In the genomic region with DNA sequence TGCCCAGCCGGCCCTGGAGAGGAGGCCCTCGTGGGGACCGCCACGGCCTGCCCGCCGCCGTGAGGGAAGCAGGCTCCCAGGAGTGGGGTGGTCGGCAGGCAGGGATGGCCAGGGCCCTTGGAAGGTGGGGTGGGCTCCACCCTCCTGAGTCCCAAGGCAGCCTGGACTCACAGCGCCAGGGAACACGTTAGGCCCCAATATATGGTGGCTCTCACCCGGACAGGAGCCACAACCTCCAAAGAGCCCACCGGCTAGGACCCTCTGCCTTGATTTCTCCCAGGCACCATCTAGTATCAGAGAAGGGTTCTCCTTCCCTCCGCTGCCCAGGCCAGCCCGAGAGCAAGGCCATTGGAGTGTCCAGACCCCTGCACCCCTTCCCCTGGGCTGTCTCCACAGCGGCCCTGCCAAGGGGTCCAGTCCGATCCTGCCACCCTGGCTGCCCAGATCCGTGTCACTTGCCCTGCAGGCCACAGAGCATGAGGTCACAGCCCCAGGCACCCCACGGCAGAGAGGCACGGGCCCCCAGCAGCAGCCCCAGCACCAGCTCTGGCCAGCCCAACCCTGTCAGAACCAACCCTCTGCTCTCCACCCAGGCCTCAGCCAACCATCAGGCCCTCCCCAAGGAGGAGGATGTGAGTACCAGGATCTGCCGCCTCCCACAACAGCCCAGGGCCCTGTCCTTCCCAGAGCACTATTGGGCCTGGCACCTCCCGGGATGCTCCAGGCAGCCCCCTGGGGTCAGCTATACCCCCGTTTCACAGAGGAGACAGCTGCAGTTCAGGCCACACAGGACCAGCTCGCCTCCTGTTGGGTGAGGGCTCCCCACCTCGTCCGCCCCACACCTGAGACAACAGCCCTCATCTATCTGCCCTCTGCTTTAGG, we compare ENCODE assay signal across 8 cellular contexts. TPM values are rescaled to one million over a fixed set of nuclear protein-coding genes. Genes with fewer than 3 reads are reported as not detected.
DNase-seq lines count a peak whose midpoint lies in the region; ATAC-seq, FAIRE-seq and TF ChIP-seq lines count a peak whose summit lies in the region.

No MANE protein-coding gene starts in this region.

- no peaks in the 10 kb centered on the region for H3K9me3 ChIP-seq in kidney (ENCODE audit: control insufficient read depth in 1 of 2, low read length in 2 of 2)

- no peak overlapping the region for H3K27ac Mint-ChIP-seq in T-helper 2 cell treated with Interferon-gamma antibody and Interleukin-4, amounts not matched to agents 5 μg/mL and 100 μg/mL, for 36 hours
- no peak overlapping the region for H3K27ac Mint-ChIP-seq in activated T-helper 1 cell treated with anti-CD3 and anti-CD28 coated beads, Interleukin-12 subunit alpha, Interleukin-12 subunit beta, Interleukin-2, Interleukin-4 antibody, amounts not matched to agents 30 ng/mL and 10 ng/mL and 1 ng/mL, durations not matched to agents 14 hours and 24 hours and 36 hours

- peaks cover 0 to 6% of the 10 kb centered on the region in 2 donors for H3K36me3 ChIP-seq in kidney (ENCODE audit: control insufficient read depth in 1 of 2, insufficient read depth in 2 of 2, low read length in 2 of 2)

- no peak for TF ChIP-seq CTCF in kidney (IDR thresholded peaks at IDR 0.05; ENCODE audit: borderline replicate concordance, extremely low read depth, insufficient read depth)

- DNase-seq in T-helper 2 cell treated with Interferon-gamma antibody and Interleukin-4, amounts not matched to agents 5 μg/mL and 100 μg/mL, for 36 hours (ENCODE audit: low spot score): no peak
- DNase-seq in T-helper 2 cell (no peak), kidney (peak; percentile 87), NK-92 (lab: John Stamatoyannopoulos, UW; ENCODE audit: unreplicated experiment) (no peak), NCI-H1092 (lab: John Stamatoyannopoulos, UW) (no peak)
- no peak for DNase-seq in activated T-helper 1 cell treated with anti-CD3 and anti-CD28 coated beads, Interleukin-12 subunit alpha, Interleukin-12 subunit beta, Interleukin-2, Interleukin-4 antibody, amounts not matched to agents 30 ng/mL and 10 ng/mL and 1 ng/mL, durations not matched to agents 14 hours and 24 hours and 36 hours (ENCODE audit: low spot score)

- no peak overlapping the region for H3K9ac ChIP-seq in kidney (ENCODE audit: low read length in 2 of 2)

- peaks cover 9% of the 10 kb centered on the region for H3K36me3 Mint-ChIP-seq in T-helper 2 cell treated with Interferon-gamma antibody and Interleukin-4, amounts not matched to agents 5 μg/mL and 100 μg/mL, for 36 hours (ENCODE audit: low read depth)
- peaks cover 10% of the 10 kb centered on the region for H3K36me3 Mint-ChIP-seq in activated T-helper 1 cell treated with anti-CD3 and anti-CD28 coated beads, Interleukin-12 subunit alpha, Interleukin-12 subunit beta, Interleukin-2, Interleukin-4 antibody, amounts not matched to agents 30 ng/mL and 10 ng/mL and 1 ng/mL, durations not matched to agents 14 hours and 24 hours and 36 hours (ENCODE audit: low read depth)

- H3K27ac ChIP-seq in kidney (ENCODE audit: low read depth in 2 of 2, low read length in 2 of 2): no peak overlapping the region
- H3K27ac ChIP-seq in temporal lobe (ENCODE audit: low read depth, low read length): peak overlapping the region; percentile 61

- no peaks in the 10 kb centered on the region for H3K9me3 Mint-ChIP-seq in T-helper 2 cell treated with Interferon-gamma antibody and Interleukin-4, amounts not matched to agents 5 μg/mL and 100 μg/mL, for 36 hours
- no peaks in the 10 kb centered on the region for H3K9me3 Mint-ChIP-seq in activated T-helper 1 cell treated with anti-CD3 and anti-CD28 coated beads, Interleukin-12 subunit alpha, Interleukin-12 subunit beta, Interleukin-2, Interleukin-4 antibody, amounts not matched to agents 30 ng/mL and 10 ng/mL and 1 ng/mL, durations not matched to agents 14 hours and 24 hours and 36 hours

- FAIRE-seq in kidney (lab: Jason Lieb, UNC): no peak

- intact Hi-C loops in activated T-helper 1 cell treated with anti-CD3 and anti-CD28 coated beads, Interleukin-12 subunit alpha, Interleukin-12 subunit beta, Interleukin-2, Interleukin-4 antibody, amounts not matched to agents 30 ng/mL and 10 ng/mL and 1 ng/mL, durations not matched to agents 14 hours and 24 hours and 36 hours (cut with micrococcal nuclease): loop anchor here (1.0 to 2.0 kb wide), 4 partner anchors 29 to 283 kb away; a partner anchor contains a TSS
- intact Hi-C loops in kidney (cut with DNase I): no loop called here

- H3K4me1 ChIP-seq in kidney (ENCODE audit: control insufficient read depth in 1 of 2, insufficient read depth in 1 of 2, low read depth in 1 of 2, low read length in 2 of 2): peaks cover 0 to 6% of the 10 kb centered on the region in 2 donors

- peak overlapping the region; percentile 51 for H3K4me3 Mint-ChIP-seq in T-helper 2 cell treated with Interferon-gamma antibody and Interleukin-4, amounts not matched to agents 5 μg/mL and 100 μg/mL, for 36 hours
- H3K4me3 Mint-ChIP-seq in activated T-helper 1 cell treated with anti-CD3 and anti-CD28 coated beads, Interleukin-12 subunit alpha, Interleukin-12 subunit beta, Interleukin-2, Interleukin-4 antibody, amounts not matched to agents 30 ng/mL and 10 ng/mL and 1 ng/mL, durations not matched to agents 14 hours and 24 hours and 36 hours: peak overlapping the region; percentile 63

- H3K4me3 ChIP-seq in kidney (ENCODE audit: low read length in 2 of 2): peak overlapping the region in 1 of 2 donors; percentile 53

- no peak for ATAC-seq in HG03432 (IDR thresholded peaks at IDR 0.05; ENCODE audit: unreplicated experiment)

- peaks cover 21% of the 10 kb centered on the region for H3K4me1 Mint-ChIP-seq in T-helper 2 cell treated with Interferon-gamma antibody and Interleukin-4, amounts not matched to agents 5 μg/mL and 100 μg/mL, for 36 hours (ENCODE audit: low read depth)
- H3K4me1 Mint-ChIP-seq in activated T-helper 1 cell treated with anti-CD3 and anti-CD28 coated beads, Interleukin-12 subunit alpha, Interleukin-12 subunit beta, Interleukin-2, Interleukin-4 antibody, amounts not matched to agents 30 ng/mL and 10 ng/mL and 1 ng/mL, durations not matched to agents 14 hours and 24 hours and 36 hours (ENCODE audit: low read depth): peaks cover 7% of the 10 kb centered on the region

- no peaks in the 10 kb centered on the region for H3K27me3 Mint-ChIP-seq in T-helper 2 cell treated with Interferon-gamma antibody and Interleukin-4, amounts not matched to agents 5 μg/mL and 100 μg/mL, for 36 hours (ENCODE audit: low read depth)
- H3K27me3 Mint-ChIP-seq in activated T-helper 1 cell treated with anti-CD3 and anti-CD28 coated beads, Interleukin-12 subunit alpha, Interleukin-12 subunit beta, Interleukin-2, Interleukin-4 antibody, amounts not matched to agents 30 ng/mL and 10 ng/mL and 1 ng/mL, durations not matched to agents 14 hours and 24 hours and 36 hours (ENCODE audit: insufficient read depth): peaks cover 4% of the 10 kb centered on the region

RNA-seq across cellular contexts. Expression of a gene that starts 1.1 kb away (rescaled TPM):
- 28.1 and 30.3 TPM in 2 replicates for total RNA-seq in activated T-helper 1 cell treated with anti-CD3 and anti-CD28 coated beads, Interleukin-12 subunit alpha, Interleukin-12 subunit beta, Interleukin-2, Interleukin-4 antibody, amounts not matched to agents 30 ng/mL and 10 ng/mL and 1 ng/mL, durations not matched to agents 14 hours and 24 hours and 36 hours
- total RNA-seq in kidney (24.6 TPM), temporal lobe (12.8 TPM)
- polyA plus RNA-seq in kidney (ENCODE audit: insufficient read depth, low read depth, low replicate concordance): 9.7 TPM

RNA-seq across cellular contexts. Expression of a gene that starts 16.7 kb away (rescaled TPM):
- 110 and 115 TPM in 2 replicates for total RNA-seq in activated T-helper 1 cell treated with anti-CD3 and anti-CD28 coated beads, Interleukin-12 subunit alpha, Interleukin-12 subunit beta, Interleukin-2, Interleukin-4 antibody, amounts not matched to agents 30 ng/mL and 10 ng/mL and 1 ng/mL, durations not matched to agents 14 hours and 24 hours and 36 hours
- total RNA-seq in kidney (59.1 TPM), temporal lobe (26.8 TPM)
- polyA plus RNA-seq in kidney (ENCODE audit: insufficient read depth, low read depth, low replicate concordance): 201 TPM

RNA-seq across cellular contexts. Expression of a gene that starts 28.1 kb away (rescaled TPM):
- 35.7 and 36.3 TPM in 2 replicates for total RNA-seq in activated T-helper 1 cell treated with anti-CD3 and anti-CD28 coated beads, Interleukin-12 subunit alpha, Interleukin-12 subunit beta, Interleukin-2, Interleukin-4 antibody, amounts not matched to agents 30 ng/mL and 10 ng/mL and 1 ng/mL, durations not matched to agents 14 hours and 24 hours and 36 hours
- total RNA-seq in kidney: 65.0 TPM
- polyA plus RNA-seq in kidney (ENCODE audit: insufficient read depth, low read depth, low replicate concordance): 144 TPM
- 14.8 TPM for total RNA-seq in temporal lobe

RNA-seq across cellular contexts. Expression of a gene that starts 43.4 kb away (rescaled TPM):
- 57.2 and 58.7 TPM in 2 replicates for total RNA-seq in activated T-helper 1 cell treated with anti-CD3 and anti-CD28 coated beads, Interleukin-12 subunit alpha, Interleukin-12 subunit beta, Interleukin-2, Interleukin-4 antibody, amounts not matched to agents 30 ng/mL and 10 ng/mL and 1 ng/mL, durations not matched to agents 14 hours and 24 hours and 36 hours
- total RNA-seq in kidney: 56.6 TPM
- 100 TPM for polyA plus RNA-seq in kidney (ENCODE audit: insufficient read depth, low read depth, low replicate concordance)
- total RNA-seq in temporal lobe: 11.6 TPM

RNA-seq across cellular contexts. Expression of a gene that starts 48.0 kb away (rescaled TPM):
- 18.0 and 20.1 TPM in 2 replicates for total RNA-seq in activated T-helper 1 cell treated with anti-CD3 and anti-CD28 coated beads, Interleukin-12 subunit alpha, Interleukin-12 subunit beta, Interleukin-2, Interleukin-4 antibody, amounts not matched to agents 30 ng/mL and 10 ng/mL and 1 ng/mL, durations not matched to agents 14 hours and 24 hours and 36 hours
- total RNA-seq in kidney (23.8 TPM), temporal lobe (7.9 TPM)
- 58.9 TPM for polyA plus RNA-seq in kidney (ENCODE audit: insufficient read depth, low read depth, low replicate concordance)
